1 cellular context compared by ENCODE assay signal in genomic region chr1:11248169-11248568, GRCh38.
TF ChIP-seq lines count a peak whose summit lies in the region.

No MANE protein-coding gene starts in this region.

TF ChIP-seq in WTC11, 78 proteins besides CTCF, POLR2A, EP300 and RAD21 (continued from another document):
- no peak for TF ChIP-seq AFF4 (CRISPR knock-in tag; IDR thresholded peaks at IDR 0.05; ENCODE audit: borderline replicate concordance)
- no peak for TF ChIP-seq CDX4 (CRISPR knock-in tag; IDR thresholded peaks at IDR 0.05; ENCODE audit: borderline replicate concordance)
- no peak for TF ChIP-seq TP53 (CRISPR knock-in tag; IDR thresholded peaks at IDR 0.05)
- no peak for TF ChIP-seq ZBTB43 (CRISPR knock-in tag; IDR thresholded peaks at IDR 0.05)
